ENCODE assay signal across 16 cellular contexts in the genomic region with DNA sequence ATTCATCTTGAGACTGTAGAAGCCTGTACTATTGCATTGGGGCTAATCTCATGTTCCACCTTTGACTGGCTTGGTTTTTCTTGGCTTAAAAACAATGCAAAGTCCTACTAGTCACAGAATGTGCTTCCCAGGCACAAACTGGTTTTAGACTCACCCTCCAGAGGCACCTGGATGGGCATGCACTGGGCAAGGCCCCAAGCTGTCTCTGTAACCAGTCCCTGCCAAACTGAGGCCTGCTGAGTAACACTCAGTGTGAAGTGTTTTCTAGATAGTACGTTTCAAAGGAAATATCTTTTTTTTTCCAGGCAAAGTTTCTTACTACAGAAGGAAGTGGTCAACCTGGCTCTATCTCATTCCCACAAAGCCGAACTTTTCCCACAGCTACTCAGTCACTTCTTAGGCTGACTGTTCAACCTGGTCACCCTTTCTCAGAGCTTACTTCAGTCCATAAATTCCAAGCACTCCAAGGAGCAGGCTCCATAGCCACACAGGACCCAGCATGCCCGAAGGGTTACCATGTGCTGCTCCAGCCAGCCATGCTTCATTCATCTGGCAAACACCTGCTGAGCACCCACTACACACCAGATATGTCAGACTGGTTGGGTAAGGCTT. TPM values are rescaled to one million over a fixed set of nuclear protein-coding genes. Genes with fewer than 3 reads are reported as not detected.
DNase-seq lines count a peak whose midpoint lies in the region; ATAC-seq, FAIRE-seq and TF ChIP-seq lines count a peak whose summit lies in the region.
"Had no signal": no experiment of that assay in that cellular context is flagged by ENCODE, and none has a peak within 500 bp of the region (broad histone marks: within the 10 kb centered on the region; RNA-seq: fewer than 3 reads in every experiment).

No MANE protein-coding gene starts in this region.

- no peaks in the 10 kb centered on the region for H3K9me3 ChIP-seq in small intestine (ENCODE audit: control insufficient read depth, low read depth)

- H3K9me3 Mint-ChIP-seq in activated CD4-positive, alpha-beta memory T cell treated with anti-CD3 and anti-CD28 coated beads, Interleukin-2, amount 10 ng/mL, durations not matched to agents 7 days and 5 days = no peaks in the 10 kb centered on the region
- H3K9me3 Mint-ChIP-seq: central memory CD8-positive, alpha-beta T cell had no signal

- peaks cover 37% of the 10 kb centered on the region for H3K36me3 Mint-ChIP-seq in activated CD4-positive, alpha-beta memory T cell treated with anti-CD3 and anti-CD28 coated beads, Interleukin-2, amount 10 ng/mL, durations not matched to agents 7 days and 5 days (ENCODE audit: low read depth)

- H3K27me3 Mint-ChIP-seq in activated CD4-positive, alpha-beta memory T cell treated with anti-CD3 and anti-CD28 coated beads, Interleukin-2, amount 10 ng/mL, durations not matched to agents 7 days and 5 days = no peaks in the 10 kb centered on the region
- H3K27me3 Mint-ChIP-seq: central memory CD8-positive, alpha-beta T cell had no signal

- peaks cover 3 to 7% of the 10 kb centered on the region in 2 donors for H3K36me3 ChIP-seq in small intestine (ENCODE audit: control insufficient read depth in 2 of 2, insufficient read depth in 2 of 2, low read length in 2 of 2)

- DNase-seq in NCI-H2171 treated with DMSO at 0.1 percent for 48 hours (lab: John Stamatoyannopoulos, UW) (peak; percentile 25), NCI-H2171 (lab: John Stamatoyannopoulos, UW) (no peak), fibroblast of the aortic adventitia (ENCODE audit: low read depth) (peak; percentile 22), small intestine (peak; percentile 12), SW480 (ENCODE audit: low spot score) (no peak)
- DNase-seq in activated CD4-positive, alpha-beta memory T cell treated with anti-CD3 and anti-CD28 coated beads, Interleukin-2, amount 10 ng/mL, durations not matched to agents 7 days and 5 days = no peak
- DNase-seq in stimulated activated naive CD4-positive, alpha-beta T cell (lab: John Stamatoyannopoulos, UW) = no peak
- DNase-seq: 8988T; activated CD8-positive, alpha-beta memory T cell treated with anti-CD3 and anti-CD28 coated beads, Interleukin-2, amount 50 U/mL, for 48 hours; Calu3; NCI-H2081; stimulated activated CD4-positive, alpha-beta T cell treated with anti-CD3 and anti-CD28 coated beads, Interleukin-4, amount 100 ng/mL, for 1 hour had no signal

- no peak for ATAC-seq in GM21737 (IDR thresholded peaks at IDR 0.05; ENCODE audit: unreplicated experiment)
- ATAC-seq: HCT116, K562 had no signal

- peaks cover 6 to 8% of the 10 kb centered on the region in 2 donors for H3K4me1 ChIP-seq in small intestine (ENCODE audit: control insufficient read depth in 2 of 2, insufficient read depth in 1 of 2, low read depth in 1 of 2, low read length in 1 of 2)

- H3K4me3 Mint-ChIP-seq in activated CD4-positive, alpha-beta memory T cell treated with anti-CD3 and anti-CD28 coated beads, Interleukin-2, amount 10 ng/mL, durations not matched to agents 7 days and 5 days = no peak overlapping the region
- H3K4me3 Mint-ChIP-seq: central memory CD8-positive, alpha-beta T cell had no signal

- CTCF ChIA-PET in activated CD4-positive, alpha-beta memory T cell treated with anti-CD3 and anti-CD28 coated beads, Interleukin-2, amount 10 ng/mL, durations not matched to agents 7 days and 5 days (lab: Charles Lee) = no interaction called here

- no peaks in the 10 kb centered on the region for H3K27me3 ChIP-seq in small intestine (ENCODE audit: control insufficient read depth in 2 of 2, insufficient read depth in 2 of 2, low read length in 2 of 2)

- peak overlapping the region; percentile 61 for H3K27ac Mint-ChIP-seq in activated CD4-positive, alpha-beta memory T cell treated with anti-CD3 and anti-CD28 coated beads, Interleukin-2, amount 10 ng/mL, durations not matched to agents 7 days and 5 days

- H3K4me3 ChIP-seq in fibroblast of the aortic adventitia (ENCODE audit: low read depth, low read length) (no peak overlapping the region), small intestine (ENCODE audit: low read depth in 1 of 2, low read length in 2 of 2) (no peak overlapping the region)
- H3K4me3 ChIP-seq: K562 had no signal

- 80 to 82% (median 80%) methylated on average over 3 of the region's 3 CpGs for WGBS in small intestine, 3 donors

- POLR2A ChIA-PET in activated CD4-positive, alpha-beta memory T cell treated with anti-CD3 and anti-CD28 coated beads, Interleukin-2, amount 10 ng/mL, durations not matched to agents 7 days and 5 days (lab: Charles Lee) = no interaction called here

- FAIRE-seq in small intestine (lab: Jason Lieb, UNC) = no peak
- FAIRE-seq: K562 had no signal

- peaks cover 56% of the 10 kb centered on the region for H3K4me1 Mint-ChIP-seq in activated CD4-positive, alpha-beta memory T cell treated with anti-CD3 and anti-CD28 coated beads, Interleukin-2, amount 10 ng/mL, durations not matched to agents 7 days and 5 days

- no peak for TF ChIP-seq CTCF in fibroblast of the aortic adventitia (IDR thresholded peaks at IDR 0.05; ENCODE audit: insufficient read depth, low read length)

- no peak overlapping the region for H3K27ac ChIP-seq in small intestine (ENCODE audit: low read depth in 1 of 2, low read length in 1 of 2)

RNA-seq across cellular contexts. Expression of a gene that starts 57.4 kb away (rescaled TPM):
- 10 to 100 TPM; 44.5 to 46.0 TPM for total RNA-seq in activated CD4-positive, alpha-beta memory T cell treated with anti-CD3 and anti-CD28 coated beads, Interleukin-2, amount 10 ng/mL, durations not matched to agents 7 days and 5 days
- total RNA-seq in fibroblast of the aortic adventitia (ENCODE audit: low replicate concordance) = 55.4 and 72.6 TPM in 2 replicates
- polyA plus RNA-seq in small intestine = 100 to 1,000 TPM in 1 of 3 donors, 10 to 100 TPM in 2; 57.7 to 113 (median 82.4) TPM

Comparison
In these comparisons a context has a peak if more than half of its experiments do, and no peak if none do; other contexts are left out.
1. DNase-seq: peak in NCI-H2171 treated with DMSO at 0.1 percent for 48 hours (single experiment), fibroblast of the aortic adventitia (single experiment) and small intestine (single experiment); none in NCI-H2171 (single experiment), activated CD4-positive, alpha-beta memory T cell treated with anti-CD3 and anti-CD28 coated beads, Interleukin-2, amount 10 ng/mL, durations not matched to agents 7 days and 5 days (single experiment), stimulated activated naive CD4-positive, alpha-beta T cell (0 of 6) and SW480 (single experiment).